In genomic region chr19:6213696-6214585, GRCh38 we compare ENCODE assay signal across 18 cellular contexts.
"Had no signal": no experiment of that assay in that cellular context is flagged by ENCODE, and none has a peak within 500 bp of the region (broad histone marks: within the 10 kb centered on the region; RNA-seq: fewer than 3 reads in every experiment).

No MANE protein-coding gene starts in this region.

- H3K4me3 Mint-ChIP-seq: activated CD4-positive, alpha-beta T cell treated with anti-CD3 and anti-CD28 coated beads, Interleukin-2, amount 10 ng/mL, durations not matched to agents 24 days and 14 days; activated naive CD4-positive, alpha-beta T cell treated with anti-CD3 and anti-CD28 coated beads, Interleukin-2, amount 10 ng/mL, durations not matched to agents 7 days and 5 days; naive B cell; T-cell had no signal

- H3K9me3 Mint-ChIP-seq: activated CD4-positive, alpha-beta T cell treated with anti-CD3 and anti-CD28 coated beads, Interleukin-2, amount 10 ng/mL, durations not matched to agents 24 days and 14 days; activated naive CD4-positive, alpha-beta T cell treated with anti-CD3 and anti-CD28 coated beads, Interleukin-2, amount 10 ng/mL, durations not matched to agents 7 days and 5 days; activated T-helper 2 cell treated with anti-CD3 and anti-CD28 coated beads, Interferon-gamma antibody, Interleukin-2, Interleukin-4, amounts not matched to agents 10 μg/mL and 5 μg/mL and 100 μg/mL, durations not matched to agents 14 hours and 24 hours and 36 hours; naive B cell; T-cell had no signal

- H3K4me3 ChIP-seq: coronary artery, lung, psoas muscle, testis had no signal

- H3K27ac Mint-ChIP-seq: activated CD4-positive, alpha-beta T cell treated with anti-CD3 and anti-CD28 coated beads, Interleukin-2, amount 10 ng/mL, durations not matched to agents 24 days and 14 days; activated naive CD4-positive, alpha-beta T cell treated with anti-CD3 and anti-CD28 coated beads, Interleukin-2, amount 10 ng/mL, durations not matched to agents 7 days and 5 days; activated T-helper 2 cell treated with anti-CD3 and anti-CD28 coated beads, Interferon-gamma antibody, Interleukin-2, Interleukin-4, amounts not matched to agents 10 μg/mL and 5 μg/mL and 100 μg/mL, durations not matched to agents 14 hours and 24 hours and 36 hours; naive B cell; T-cell had no signal

- DNase-seq: activated CD4-positive, alpha-beta T cell treated with anti-CD3 and anti-CD28 coated beads, Interleukin-2, amount 10 ng/mL, durations not matched to agents 24 days and 14 days; activated CD8-positive, alpha-beta memory T cell treated with anti-CD3 and anti-CD28 coated beads for 24 hours; activated naive CD4-positive, alpha-beta T cell treated with anti-CD3 and anti-CD28 coated beads, Interleukin-2, amount 10 ng/mL, durations not matched to agents 7 days and 5 days; caudate nucleus; effector CD4-positive, alpha-beta T cell; foreskin melanocyte; naive B cell; nucleus accumbens; stimulated activated CD4-positive, alpha-beta T cell treated with anti-CD3 and anti-CD28 coated beads, Interleukin-12 subunit alpha, Interleukin-12 subunit beta, amount 100 ng/mL, for 4 hours; stimulated activated naive CD8-positive, alpha-beta T cell treated with anti-CD3 and anti-CD28 coated beads, Interleukin-15, Interleukin-2, amounts not matched to agents 100 U/mL and 50 U/mL, for 24 hours; T-cell; testis had no signal

- H3K27me3 Mint-ChIP-seq: activated CD4-positive, alpha-beta T cell treated with anti-CD3 and anti-CD28 coated beads, Interleukin-2, amount 10 ng/mL, durations not matched to agents 24 days and 14 days; activated naive CD4-positive, alpha-beta T cell treated with anti-CD3 and anti-CD28 coated beads, Interleukin-2, amount 10 ng/mL, durations not matched to agents 7 days and 5 days; naive B cell; T-cell had no signal

- H3K9me3 ChIP-seq: psoas muscle, testis had no signal

- H3K4me1 Mint-ChIP-seq: activated naive CD4-positive, alpha-beta T cell treated with anti-CD3 and anti-CD28 coated beads, Interleukin-2, amount 10 ng/mL, durations not matched to agents 7 days and 5 days had no signal

- FAIRE-seq: endothelial cell of umbilical vein had no signal

- H3K27ac ChIP-seq: coronary artery, psoas muscle, testis, VCaP had no signal

- H3K27me3 ChIP-seq: testis had no signal
